ENCODE assay signal across 12 cellular contexts in the genomic region with DNA sequence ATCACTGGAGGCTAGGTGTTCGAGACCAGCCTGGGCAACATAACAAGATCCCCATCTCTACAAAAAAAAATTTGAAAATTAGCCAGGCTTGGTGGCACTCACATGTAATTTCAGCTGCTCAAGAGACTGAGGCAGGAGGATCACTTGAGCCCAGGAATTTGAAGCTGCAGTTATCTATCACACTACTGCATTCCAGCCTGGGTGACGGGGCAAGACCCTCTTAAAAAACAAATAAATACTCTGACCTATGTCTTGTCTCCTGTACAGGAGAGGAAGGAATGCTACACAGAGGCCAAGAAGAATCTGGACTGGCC. TPM values are rescaled to one million over a fixed set of nuclear protein-coding genes. Genes with fewer than 3 reads are reported as not detected.
DNase-seq lines count a peak whose midpoint lies in the region; ATAC-seq and TF ChIP-seq lines count a peak whose summit lies in the region.
"Had no signal": no experiment of that assay in that cellular context is flagged by ENCODE, and none has a peak within 500 bp of the region (broad histone marks: within the 10 kb centered on the region; RNA-seq: fewer than 3 reads in every experiment).

No MANE protein-coding gene starts in this region.

- no peak for TF ChIP-seq EP300 in stomach (IDR thresholded peaks at IDR 0.05)

- H2AFZ ChIP-seq in GM23338, result no peak overlapping the region

- H3K4me3 Mint-ChIP-seq in GM23338 (no peak overlapping the region), T-cell (no peak overlapping the region), immature natural killer cell (peak overlapping the region in 2 of 5 donors; percentile 20 to 44)

- H3K36me3 Mint-ChIP-seq in GM23338 (ENCODE audit: low read depth), result peaks cover 11% of the 10 kb centered on the region; the same call in 2 of the 3 replicates
- H3K36me3 Mint-ChIP-seq in T-cell, result peaks cover 17% of the 10 kb centered on the region
- peaks cover 0 to 16% (median 0%) of the 10 kb centered on the region in 3 donors for H3K36me3 Mint-ChIP-seq in immature natural killer cell

- DNase-seq in GM23338 (ENCODE audit: low spot score) (no peak), T-cell (no peak), immature natural killer cell (no peak), stomach (no peak), NCI-H1417 treated with DMSO at 0.1 percent for 48 hours (lab: John Stamatoyannopoulos, UW) (no peak)
- DNase-seq: activated gamma-delta T cell; GOT3; naive thymus-derived CD8-positive, alpha-beta T cell; stimulated activated naive CD8-positive, alpha-beta T cell treated with anti-CD3 and anti-CD28 coated beads, Interleukin-15, Interleukin-2, amounts not matched to agents 100 U/mL and 50 U/mL, for 24 hours had no signal

- no peak for TF ChIP-seq CTCF in GM23338 (conservative IDR thresholded peaks at IDR 0.05; ENCODE audit: low read depth in 2 of 2)
- no peak for TF ChIP-seq CTCF in stomach (IDR thresholded peaks at IDR 0.05)

- peaks cover 14% of the 10 kb centered on the region for H4K20me1 ChIP-seq in GM23338 (replicated peaks; ENCODE audit: insufficient read depth)

- 0 out of 2 replicates have a peak, but pooled peaks cover 2% of the 10 kb centered on the region for H3K27me3 ChIP-seq in GM23338 (ENCODE audit: insufficient read depth)
- no peaks in the 10 kb centered on the region for H3K27me3 ChIP-seq in stomach

- H3K79me2 ChIP-seq in GM23338 (replicated peaks; ENCODE audit: insufficient read depth), result no peaks in the 10 kb centered on the region

- no peak overlapping the region for H3K4me3 ChIP-seq in GM23338
- no peak overlapping the region for H3K4me3 ChIP-seq in stomach

- H3K4me1 Mint-ChIP-seq in GM23338 (peaks cover 28% of the 10 kb centered on the region), T-cell (peaks cover 38 to 52% (median 40%) of the 10 kb centered on the region in 3 donors), immature natural killer cell (peaks cover 67 to 78% of the 10 kb centered on the region in 2 donors)

- H3K9me3 Mint-ChIP-seq in GM23338 (no peaks in the 10 kb centered on the region; the same call in 2 of the 3 replicates), T-cell (no peaks in the 10 kb centered on the region), immature natural killer cell (no peaks in the 10 kb centered on the region)
- H3K9me3 Mint-ChIP-seq: naive thymus-derived CD8-positive, alpha-beta T cell had no signal

- no peaks in the 10 kb centered on the region for H3K9me2 ChIP-seq in GM23338 (ENCODE audit: insufficient read depth)

- H3K27me3 Mint-ChIP-seq in GM23338 (ENCODE audit: insufficient read depth, low read depth, poor library complexity), result peaks cover 18% of the 10 kb centered on the region
- H3K27me3 Mint-ChIP-seq in T-cell, result no peaks in the 10 kb centered on the region
- peaks cover 7 to 14% (median 12%) of the 10 kb centered on the region in 3 donors for H3K27me3 Mint-ChIP-seq in immature natural killer cell (ENCODE audit: low read depth in 3 of 3)
- H3K27me3 Mint-ChIP-seq: naive thymus-derived CD8-positive, alpha-beta T cell had no signal

- H3K4me1 ChIP-seq in GM23338 (ENCODE audit: insufficient read depth), result peaks cover 18% of the 10 kb centered on the region
- H3K4me1 ChIP-seq in stomach, result peaks cover 63 to 72% (median 72%) of the 10 kb centered on the region in 4 donors

- no peak overlapping the region for H3K4me2 ChIP-seq in GM23338

- no peaks in the 10 kb centered on the region for H3K9me3 ChIP-seq in stomach

- WGBS in stomach, 5 donors, result 45 to 77% (median 74%) methylated on average over 2 of the region's 2 CpGs

- peaks cover 3% of the 10 kb centered on the region; the same call in 1 of the 2 replicates for H3K36me3 ChIP-seq in GM23338 (ENCODE audit: insufficient read depth)
- H3K36me3 ChIP-seq in stomach, result peaks cover 15 to 29% (median 28%) of the 10 kb centered on the region in 4 donors

- H3K27ac ChIP-seq in GM23338 (ENCODE audit: low read depth) (0 out of 2 replicates have a peak overlapping the region, but pooled peaks have one; percentile 69), stomach (peak overlapping the region; percentile 39 to 90 (median 79))

- TF ChIP-seq POLR2A in stomach (IDR thresholded peaks at IDR 0.05), result no peak

- H3F3A ChIP-seq in GM23338 (replicated peaks; ENCODE audit: low read depth), result peaks cover 35% of the 10 kb centered on the region

- H3K27ac Mint-ChIP-seq in GM23338, result no peak overlapping the region
- peak overlapping the region; percentile 68 to 76 for H3K27ac Mint-ChIP-seq in T-cell
- peak overlapping the region; percentile 91 to 99 (median 94) for H3K27ac Mint-ChIP-seq in immature natural killer cell

- ATAC-seq in GM23338, result no peak
- no peak for ATAC-seq in T-cell (replicated peaks in 1 of 4)
- ATAC-seq in HG03139 (IDR thresholded peaks at IDR 0.05; ENCODE audit: unreplicated experiment), result no peak
- no peak for ATAC-seq in HG02938 (IDR thresholded peaks at IDR 0.05; ENCODE audit: unreplicated experiment)
- ATAC-seq: naive thymus-derived CD8-positive, alpha-beta T cell; stimulated activated naive CD8-positive, alpha-beta T cell treated with anti-CD3 and anti-CD28 coated beads, Interleukin-15, Interleukin-2, amounts not matched to agents 100 U/mL and 50 U/mL, for 24 hours had no signal

- POLR2A ChIA-PET in T-cell (lab: Charles Lee), result no interaction called here

- intact Hi-C loops in stomach (cut with DNase I; ENCODE audit: low total_unique reads), result loop anchor here (5.0 kb wide), 1 partner anchor 64 kb away; no protein-coding TSS in a partner anchor

- CTCF ChIA-PET in T-cell (lab: Charles Lee), result interaction anchor here (3.0 to 7.1 kb wide), 3 partner anchors 12 to 60 kb away, joined by 36 to 282 read pairs (median 41); a partner anchor contains a TSS

TF ChIP-seq in GM23338, 12 proteins besides CTCF, POLR2A, EP300 and RAD21 (continues in another document):
- TF ChIP-seq CREB1 (CRISPR knock-in tag; IDR thresholded peaks at IDR 0.05; ENCODE audit: low read depth) (no peak), JUNB (IDR thresholded peaks at IDR 0.05; ENCODE audit: unreplicated experiment) (no peak)
- TF ChIP-seq, protein P1, sequence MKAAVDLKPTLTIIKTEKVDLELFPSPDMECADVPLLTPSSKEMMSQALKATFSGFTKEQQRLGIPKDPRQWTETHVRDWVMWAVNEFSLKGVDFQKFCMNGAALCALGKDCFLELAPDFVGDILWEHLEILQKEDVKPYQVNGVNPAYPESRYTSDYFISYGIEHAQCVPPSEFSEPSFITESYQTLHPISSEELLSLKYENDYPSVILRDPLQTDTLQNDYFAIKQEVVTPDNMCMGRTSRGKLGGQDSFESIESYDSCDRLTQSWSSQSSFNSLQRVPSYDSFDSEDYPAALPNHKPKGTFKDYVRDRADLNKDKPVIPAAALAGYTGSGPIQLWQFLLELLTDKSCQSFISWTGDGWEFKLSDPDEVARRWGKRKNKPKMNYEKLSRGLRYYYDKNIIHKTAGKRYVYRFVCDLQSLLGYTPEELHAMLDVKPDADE (IDR thresholded peaks at IDR 0.05), result no peak

RNA-seq across cellular contexts. Expression of a gene that starts 25.8 kb away (rescaled TPM):
- total RNA-seq in GM23338 (2014; rRNA removed; shearing (Covaris generic)), result not detected in 2 replicates
- polyA plus RNA-seq in GM23338 (2016; fragmentation: Nextera tagmentation; extraction: Ambion mirVana), result 0.63 and 1.1 TPM in 2 replicates
- not detected for total RNA-seq in T-cell
- not detected for polyA plus RNA-seq in immature natural killer cell
- total RNA-seq in stomach, result 1 to 10 TPM in 2 of 5 donors, not detected in 3; 1.8 to 4.2 TPM
- polyA plus RNA-seq in stomach, result 1 to 10 TPM; 1.8 to 6.7 (median 4.8) TPM
- total RNA-seq: naive thymus-derived CD8-positive, alpha-beta T cell; RPMI7951 had no signal
- polyA plus RNA-seq: naive thymus-derived CD8-positive, alpha-beta T cell had no signal

RNA-seq across cellular contexts. Expression of a gene that starts 58.4 kb away (rescaled TPM):
- 452 and 479 TPM in 2 replicates for total RNA-seq in GM23338 (2014; rRNA removed; shearing (Covaris generic))
- 221 and 224 TPM in 2 replicates for polyA plus RNA-seq in GM23338 (2016; fragmentation: Nextera tagmentation; extraction: Ambion mirVana)
- 10 to 100 TPM in 1 of 5 donors, 1 to 10 TPM in 4; 1.4 to 11.2 (median 2.2) TPM for total RNA-seq in T-cell
- 1 to 10 TPM; 1.4 to 4.2 (median 1.9) TPM for polyA plus RNA-seq in immature natural killer cell
- 100 to 1,000 TPM; 315 to 475 (median 378) TPM for total RNA-seq in stomach
- polyA plus RNA-seq in stomach, result 100 to 1,000 TPM; 168 to 585 (median 350) TPM

RNA-seq across cellular contexts. Expression of a gene that starts 59.2 kb away (rescaled TPM):
- 108 and 110 TPM in 2 replicates for total RNA-seq in GM23338 (2014; rRNA removed; shearing (Covaris generic))
- 39.9 and 42.4 TPM in 2 replicates for polyA plus RNA-seq in GM23338 (2016; fragmentation: Nextera tagmentation; extraction: Ambion mirVana)
- total RNA-seq in T-cell, result 10 to 100 TPM; 26.6 to 33.8 (median 27.7) TPM
- polyA plus RNA-seq in immature natural killer cell, result 10 to 100 TPM; 30.9 to 60.4 (median 39.3) TPM
- total RNA-seq in stomach, result 100 to 1,000 TPM in 2 of 5 donors, 10 to 100 TPM in 3; 61.7 to 210 (median 68.7) TPM
- polyA plus RNA-seq in stomach, result 10 to 100 TPM; 47.1 to 88.2 (median 73.0) TPM

Comparison
In these comparisons a context has a peak if more than half of its experiments do, and no peak if none do; other contexts are left out.
1. RNA of a gene that starts 58.4 kb away (total RNA-seq): 452 to 479 TPM in GM23338 and 315 to 475 TPM in stomach; 1.4 to 11.2 TPM in T-cell; every median in the first group is over 10 times any median in the second.